In genomic region chr17:31411707-31412285, GRCh38 we compare ENCODE assay signal across 1 cellular context.
TF ChIP-seq lines count a peak whose summit lies in the region.

No MANE protein-coding gene starts in this region.

TF ChIP-seq in H1, 55 proteins besides CTCF, POLR2A, EP300 and RAD21:
- TF ChIP-seq POU5F1 (IDR thresholded peaks at IDR 0.05; ENCODE audit: low read depth, low read length): no peak
- no peak for TF ChIP-seq JUN (IDR thresholded peaks at IDR 0.05; ENCODE audit: low read depth, low read length)
- no peak for TF ChIP-seq ATF3 (IDR thresholded peaks at IDR 0.05; ENCODE audit: insufficient read depth, low read depth, low read length)
- TF ChIP-seq, protein P1, sequence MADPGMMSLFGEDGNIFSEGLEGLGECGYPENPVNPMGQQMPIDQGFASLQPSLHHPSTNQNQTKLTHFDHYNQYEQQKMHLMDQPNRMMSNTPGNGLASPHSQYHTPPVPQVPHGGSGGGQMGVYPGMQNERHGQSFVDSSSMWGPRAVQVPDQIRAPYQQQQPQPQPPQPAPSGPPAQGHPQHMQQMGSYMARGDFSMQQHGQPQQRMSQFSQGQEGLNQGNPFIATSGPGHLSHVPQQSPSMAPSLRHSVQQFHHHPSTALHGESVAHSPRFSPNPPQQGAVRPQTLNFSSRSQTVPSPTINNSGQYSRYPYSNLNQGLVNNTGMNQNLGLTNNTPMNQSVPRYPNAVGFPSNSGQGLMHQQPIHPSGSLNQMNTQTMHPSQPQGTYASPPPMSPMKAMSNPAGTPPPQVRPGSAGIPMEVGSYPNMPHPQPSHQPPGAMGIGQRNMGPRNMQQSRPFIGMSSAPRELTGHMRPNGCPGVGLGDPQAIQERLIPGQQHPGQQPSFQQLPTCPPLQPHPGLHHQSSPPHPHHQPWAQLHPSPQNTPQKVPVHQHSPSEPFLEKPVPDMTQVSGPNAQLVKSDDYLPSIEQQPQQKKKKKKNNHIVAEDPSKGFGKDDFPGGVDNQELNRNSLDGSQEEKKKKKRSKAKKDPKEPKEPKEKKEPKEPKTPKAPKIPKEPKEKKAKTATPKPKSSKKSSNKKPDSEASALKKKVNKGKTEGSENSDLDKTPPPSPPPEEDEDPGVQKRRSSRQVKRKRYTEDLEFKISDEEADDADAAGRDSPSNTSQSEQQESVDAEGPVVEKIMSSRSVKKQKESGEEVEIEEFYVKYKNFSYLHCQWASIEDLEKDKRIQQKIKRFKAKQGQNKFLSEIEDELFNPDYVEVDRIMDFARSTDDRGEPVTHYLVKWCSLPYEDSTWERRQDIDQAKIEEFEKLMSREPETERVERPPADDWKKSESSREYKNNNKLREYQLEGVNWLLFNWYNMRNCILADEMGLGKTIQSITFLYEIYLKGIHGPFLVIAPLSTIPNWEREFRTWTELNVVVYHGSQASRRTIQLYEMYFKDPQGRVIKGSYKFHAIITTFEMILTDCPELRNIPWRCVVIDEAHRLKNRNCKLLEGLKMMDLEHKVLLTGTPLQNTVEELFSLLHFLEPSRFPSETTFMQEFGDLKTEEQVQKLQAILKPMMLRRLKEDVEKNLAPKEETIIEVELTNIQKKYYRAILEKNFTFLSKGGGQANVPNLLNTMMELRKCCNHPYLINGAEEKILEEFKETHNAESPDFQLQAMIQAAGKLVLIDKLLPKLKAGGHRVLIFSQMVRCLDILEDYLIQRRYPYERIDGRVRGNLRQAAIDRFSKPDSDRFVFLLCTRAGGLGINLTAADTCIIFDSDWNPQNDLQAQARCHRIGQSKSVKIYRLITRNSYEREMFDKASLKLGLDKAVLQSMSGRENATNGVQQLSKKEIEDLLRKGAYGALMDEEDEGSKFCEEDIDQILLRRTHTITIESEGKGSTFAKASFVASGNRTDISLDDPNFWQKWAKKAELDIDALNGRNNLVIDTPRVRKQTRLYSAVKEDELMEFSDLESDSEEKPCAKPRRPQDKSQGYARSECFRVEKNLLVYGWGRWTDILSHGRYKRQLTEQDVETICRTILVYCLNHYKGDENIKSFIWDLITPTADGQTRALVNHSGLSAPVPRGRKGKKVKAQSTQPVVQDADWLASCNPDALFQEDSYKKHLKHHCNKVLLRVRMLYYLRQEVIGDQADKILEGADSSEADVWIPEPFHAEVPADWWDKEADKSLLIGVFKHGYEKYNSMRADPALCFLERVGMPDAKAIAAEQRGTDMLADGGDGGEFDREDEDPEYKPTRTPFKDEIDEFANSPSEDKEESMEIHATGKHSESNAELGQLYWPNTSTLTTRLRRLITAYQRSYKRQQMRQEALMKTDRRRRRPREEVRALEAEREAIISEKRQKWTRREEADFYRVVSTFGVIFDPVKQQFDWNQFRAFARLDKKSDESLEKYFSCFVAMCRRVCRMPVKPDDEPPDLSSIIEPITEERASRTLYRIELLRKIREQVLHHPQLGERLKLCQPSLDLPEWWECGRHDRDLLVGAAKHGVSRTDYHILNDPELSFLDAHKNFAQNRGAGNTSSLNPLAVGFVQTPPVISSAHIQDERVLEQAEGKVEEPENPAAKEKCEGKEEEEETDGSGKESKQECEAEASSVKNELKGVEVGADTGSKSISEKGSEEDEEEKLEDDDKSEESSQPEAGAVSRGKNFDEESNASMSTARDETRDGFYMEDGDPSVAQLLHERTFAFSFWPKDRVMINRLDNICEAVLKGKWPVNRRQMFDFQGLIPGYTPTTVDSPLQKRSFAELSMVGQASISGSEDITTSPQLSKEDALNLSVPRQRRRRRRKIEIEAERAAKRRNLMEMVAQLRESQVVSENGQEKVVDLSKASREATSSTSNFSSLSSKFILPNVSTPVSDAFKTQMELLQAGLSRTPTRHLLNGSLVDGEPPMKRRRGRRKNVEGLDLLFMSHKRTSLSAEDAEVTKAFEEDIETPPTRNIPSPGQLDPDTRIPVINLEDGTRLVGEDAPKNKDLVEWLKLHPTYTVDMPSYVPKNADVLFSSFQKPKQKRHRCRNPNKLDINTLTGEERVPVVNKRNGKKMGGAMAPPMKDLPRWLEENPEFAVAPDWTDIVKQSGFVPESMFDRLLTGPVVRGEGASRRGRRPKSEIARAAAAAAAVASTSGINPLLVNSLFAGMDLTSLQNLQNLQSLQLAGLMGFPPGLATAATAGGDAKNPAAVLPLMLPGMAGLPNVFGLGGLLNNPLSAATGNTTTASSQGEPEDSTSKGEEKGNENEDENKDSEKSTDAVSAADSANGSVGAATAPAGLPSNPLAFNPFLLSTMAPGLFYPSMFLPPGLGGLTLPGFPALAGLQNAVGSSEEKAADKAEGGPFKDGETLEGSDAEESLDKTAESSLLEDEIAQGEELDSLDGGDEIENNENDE (IDR thresholded peaks at IDR 0.05; ENCODE audit: insufficient replicate concordance, low read length): no peak
- no peak for TF ChIP-seq CREB1 (IDR thresholded peaks at IDR 0.05)
- TF ChIP-seq SUZ12 (IDR thresholded peaks at IDR 0.05; ENCODE audit: low read length): no peak
- TF ChIP-seq, protein P2, sequence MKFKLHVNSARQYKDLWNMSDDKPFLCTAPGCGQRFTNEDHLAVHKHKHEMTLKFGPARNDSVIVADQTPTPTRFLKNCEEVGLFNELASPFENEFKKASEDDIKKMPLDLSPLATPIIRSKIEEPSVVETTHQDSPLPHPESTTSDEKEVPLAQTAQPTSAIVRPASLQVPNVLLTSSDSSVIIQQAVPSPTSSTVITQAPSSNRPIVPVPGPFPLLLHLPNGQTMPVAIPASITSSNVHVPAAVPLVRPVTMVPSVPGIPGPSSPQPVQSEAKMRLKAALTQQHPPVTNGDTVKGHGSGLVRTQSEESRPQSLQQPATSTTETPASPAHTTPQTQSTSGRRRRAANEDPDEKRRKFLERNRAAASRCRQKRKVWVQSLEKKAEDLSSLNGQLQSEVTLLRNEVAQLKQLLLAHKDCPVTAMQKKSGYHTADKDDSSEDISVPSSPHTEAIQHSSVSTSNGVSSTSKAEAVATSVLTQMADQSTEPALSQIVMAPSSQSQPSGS (IDR thresholded peaks at IDR 0.05; ENCODE audit: low read length): no peak
- no peak for TF ChIP-seq SP2 (IDR thresholded peaks at IDR 0.05; ENCODE audit: low read length)
- no peak for TF ChIP-seq TCF12 (IDR thresholded peaks at IDR 0.05; ENCODE audit: low read depth, low read length)
- TF ChIP-seq CBX8 (IDR thresholded peaks at IDR 0.05; ENCODE audit: borderline replicate concordance, low read depth, low read length): no peak
- no peak for TF ChIP-seq CHD2 (IDR thresholded peaks at IDR 0.05; ENCODE audit: low read length)
- no peak for TF ChIP-seq BCL11A (IDR thresholded peaks at IDR 0.05; ENCODE audit: low read depth in 2 of 2, low read length in 2 of 2)
- no peak for TF ChIP-seq SRF (IDR thresholded peaks at IDR 0.05; ENCODE audit: low read depth, low read length)
- no peak for TF ChIP-seq SIX5 (IDR thresholded peaks at IDR 0.05; ENCODE audit: low read depth, low read length)
- no peak for TF ChIP-seq KDM5A (IDR thresholded peaks at IDR 0.05; ENCODE audit: low read length)
- no peak for TF ChIP-seq CTBP2 (IDR thresholded peaks at IDR 0.05; ENCODE audit: borderline replicate concordance, insufficient read depth, insufficient read length, low read length)
- TF ChIP-seq BRCA1 (IDR thresholded peaks at IDR 0.05; ENCODE audit: low read depth, low read length): no peak
- no peak for TF ChIP-seq RBBP5 (IDR thresholded peaks at IDR 0.05; ENCODE audit: borderline replicate concordance, low read depth, low read length)
- TF ChIP-seq FOSL1 (IDR thresholded peaks at IDR 0.05; ENCODE audit: insufficient read depth, low read depth, low read length): no peak
